In genomic region chr7:154928136-154929005, GRCh38 we compare ENCODE assay signal across 1 cellular context.
TF ChIP-seq lines count a peak whose summit lies in the region.

No MANE protein-coding gene starts in this region.

TF ChIP-seq in H1, 55 proteins besides CTCF, POLR2A, EP300 and RAD21 (continued from another document):
- no peak for TF ChIP-seq CHD7 (IDR thresholded peaks at IDR 0.05; ENCODE audit: insufficient replicate concordance, low read length)
- TF ChIP-seq CTBP2 (IDR thresholded peaks at IDR 0.05; ENCODE audit: borderline replicate concordance, insufficient read depth, insufficient read length, low read length) = no peak
